Comparison of ENCODE assay signal across 17 cellular contexts in genomic region chr12:21818627-21819026, GRCh38. TPM values are rescaled to one million over a fixed set of nuclear protein-coding genes. Genes with fewer than 3 reads are reported as not detected.
A peak's percentile ranks its signal among the peaks of the same experiment; 100 is the strongest.
DNase-seq lines count a peak whose midpoint lies in the region; ATAC-seq, FAIRE-seq and TF ChIP-seq lines count a peak whose summit lies in the region.
"Had no signal": no experiment of that assay in that cellular context is flagged by ENCODE, and none has a peak within 500 bp of the region (broad histone marks: within the 10 kb centered on the region; RNA-seq: fewer than 3 reads in every experiment).

No MANE protein-coding gene starts in this region.

- peak; percentile 67 for DNase-seq in EH (ENCODE audit: low read depth)
- DNase-seq in RWPE2 (ENCODE audit: low spot score), result no peak
- DNase-seq in fibroblast of the aortic adventitia (ENCODE audit: low read depth), result peak; percentile 91
- DNase-seq in retinal pigment epithelial cell (ENCODE audit: low read depth), result peak; percentile 66
- no peak for DNase-seq in NCI-H128 (lab: John Stamatoyannopoulos, UW; ENCODE audit: unreplicated experiment)
- no peak for DNase-seq in HTR-8/SVneo (ENCODE audit: insufficient read length, low spot score)
- DNase-seq in NOMO-1 treated with dmso at 0.1 percent for 144 hours (lab: John Stamatoyannopoulos, UW; ENCODE audit: unreplicated experiment), result no peak
- no peak for DNase-seq in H54 (ENCODE audit: insufficient read length, low spot score)
- DNase-seq: activated CD4-positive, alpha-beta memory T cell treated with anti-CD3 and anti-CD28 coated beads for 36 hours; activated effector memory CD4-positive, alpha-beta T cell treated with anti-CD3 and anti-CD28 coated beads, Interleukin-2, amount 50 U/mL, for 16 hours; CD4-positive, CD25-positive, alpha-beta regulatory T cell; NCI-H1092 treated with DMSO at 0.1 percent for 48 hours; NCI-H510A treated with DMSO at 0.1 percent for 48 hours; stimulated activated naive CD8-positive, alpha-beta T cell treated with anti-CD3 and anti-CD28 coated beads, Interleukin-15, Interleukin-2, amounts not matched to agents 100 U/mL and 50 U/mL, for 24 hours; T-helper 9 cell had no signal

- no peak for TF ChIP-seq CTCF in RWPE2 (IDR thresholded peaks at IDR 0.05; ENCODE audit: poor library complexity, severe bottlenecking)
- TF ChIP-seq CTCF in fibroblast of the aortic adventitia (IDR thresholded peaks at IDR 0.05; ENCODE audit: insufficient read depth, low read length), result no peak
- TF ChIP-seq CTCF in retinal pigment epithelial cell (conservative IDR thresholded peaks at IDR 0.05; ENCODE audit: low read depth, low read length), result no peak

- H3K4me3 ChIP-seq in RWPE2 (ENCODE audit: severe bottlenecking), result no peak overlapping the region
- no peak overlapping the region for H3K4me3 ChIP-seq in fibroblast of the aortic adventitia (ENCODE audit: low read depth, low read length)
- H3K4me3 ChIP-seq in retinal pigment epithelial cell (ENCODE audit: low read length), result no peak overlapping the region

- H3K36me3 ChIP-seq in RWPE2 (ENCODE audit: low read depth), result no peaks in the 10 kb centered on the region

- no peak for FAIRE-seq in HTR-8/SVneo (lab: Jason Lieb, UNC)
- no peak for FAIRE-seq in H54 (lab: Jason Lieb, UNC)
- FAIRE-seq: G401.6, GM18507 had no signal

- no peaks in the 10 kb centered on the region for H3K27me3 ChIP-seq in RWPE2 (ENCODE audit: insufficient read depth, poor library complexity, severe bottlenecking)

- H3K9me3 ChIP-seq in RWPE2 (ENCODE audit: severe bottlenecking), result no peaks in the 10 kb centered on the region

- TF ChIP-seq POLR2A in H54 (IDR thresholded peaks at IDR 0.05; ENCODE audit: low read depth, low read length), result no peak

- H3K4me1 ChIP-seq in RWPE2 (ENCODE audit: insufficient read depth, poor library complexity, severe bottlenecking), result peaks cover 7% of the 10 kb centered on the region

- H3K27ac ChIP-seq in RWPE2 (ENCODE audit: poor library complexity, severe bottlenecking), result no peak overlapping the region

- ATAC-seq in RWPE2 (ENCODE audit: low read depth), result peak; percentile 62
- ATAC-seq: stimulated activated naive CD8-positive, alpha-beta T cell treated with anti-CD3 and anti-CD28 coated beads, Interleukin-15, Interleukin-2, amounts not matched to agents 100 U/mL and 50 U/mL, for 24 hours had no signal

RNA-seq across cellular contexts. Expression of gene KCNJ8, which starts 44.1 kb away (rescaled TPM):
- total RNA-seq in fibroblast of the aortic adventitia (ENCODE audit: low replicate concordance), result 2.1 and 5.6 TPM in 2 replicates
- total RNA-seq: activated CD4-positive, alpha-beta memory T cell treated with anti-CD3 and anti-CD28 coated beads for 36 hours; CD4-positive, CD25-positive, alpha-beta regulatory T cell had no signal

Comparison
In these comparisons a context has a peak if more than half of its experiments do, and no peak if none do; other contexts are left out.
1. DNase-seq: peak in EH (single experiment), fibroblast of the aortic adventitia (single experiment) and retinal pigment epithelial cell (single experiment); none in RWPE2 (single experiment), NCI-H128 (single experiment), HTR-8/SVneo (single experiment), NOMO-1 treated with dmso at 0.1 percent for 144 hours (single experiment) and H54 (single experiment).